26 cellular contexts compared by ENCODE assay signal in genomic region chr10:96958071-96958470, GRCh38.
DNase-seq lines count a peak whose midpoint lies in the region; FAIRE-seq and TF ChIP-seq lines count a peak whose summit lies in the region.
"Had no signal": no experiment of that assay in that cellular context is flagged by ENCODE, and none has a peak within 500 bp of the region (broad histone marks: within the 10 kb centered on the region; RNA-seq: fewer than 3 reads in every experiment).

No MANE protein-coding gene starts in this region.

- no peaks in the 10 kb centered on the region for H3K4me1 Mint-ChIP-seq in activated naive CD4-positive, alpha-beta T cell treated with anti-CD3 and anti-CD28 coated beads, Interleukin-2, amount 50 U/mL, for 24 hours
- H3K4me1 Mint-ChIP-seq in activated naive CD4-positive, alpha-beta T cell treated with anti-CD3 and anti-CD28 coated beads, Interleukin-2, amount 10 ng/mL, durations not matched to agents 7 days and 5 days = no peaks in the 10 kb centered on the region
- H3K4me1 Mint-ChIP-seq: CD14-positive monocyte had no signal

- H3K27me3 ChIP-seq in HAP-1 (ENCODE audit: low read depth) = no peaks in the 10 kb centered on the region
- H3K27me3 ChIP-seq in keratinocyte (ENCODE audit: control insufficient read depth, extremely low read depth, insufficient read depth, low read length) = no peaks in the 10 kb centered on the region
- H3K27me3 ChIP-seq: BE2C, BLaER1 had no signal

- DNase-seq in activated naive CD4-positive, alpha-beta T cell treated with anti-CD3 and anti-CD28 coated beads, Interleukin-2, amount 10 ng/mL, durations not matched to agents 7 days and 5 days = no peak
- DNase-seq in HAP-1 (ENCODE audit: low spot score in 2 of 2) (peak; percentile 32 to 99), keratinocyte (ENCODE audit: low read depth, low spot score) (no peak), GDM1 (lab: John Stamatoyannopoulos, UW) (no peak), HUDEP-2 (lab: John Stamatoyannopoulos, UW; ENCODE audit: unreplicated experiment in 76 of 76) (no peak)
- no peak for DNase-seq in activated CD4-positive, CD25-positive, alpha-beta regulatory T cell (lab: John Stamatoyannopoulos, UW)
- DNase-seq: ACHN; BE2C; C1 segment of cervical spinal cord; CD4-positive, alpha-beta memory T cell; CD4-positive, CD25-positive, alpha-beta regulatory T cell; CD8-positive, alpha-beta memory T cell; COR-L47; DMS 273 treated with DMSO at 0.1 percent for 48 hours; DMS153; DMS53; DMS79; DND-41; EL; GF-D8 had no signal

- TF ChIP-seq CTCF in keratinocyte (optimal IDR thresholded peaks at IDR 0.05 in 1 of 3, IDR thresholded peaks at IDR 0.05 in 1 of 3, conservative IDR thresholded peaks at IDR 0.05 in 1 of 3; ENCODE audit: extremely low read depth in 1 of 3, insufficient read depth in 2 of 3, low read length in 3 of 3) = no peak

- CTCF ChIA-PET in activated naive CD4-positive, alpha-beta T cell treated with anti-CD3 and anti-CD28 coated beads, Interleukin-2, amount 10 ng/mL, durations not matched to agents 7 days and 5 days (lab: Charles Lee) = no interaction called here

- no peaks in the 10 kb centered on the region for H3K9me3 Mint-ChIP-seq in activated naive CD4-positive, alpha-beta T cell treated with anti-CD3 and anti-CD28 coated beads, Interleukin-2, amount 50 U/mL, for 24 hours
- no peaks in the 10 kb centered on the region for H3K9me3 Mint-ChIP-seq in activated naive CD4-positive, alpha-beta T cell treated with anti-CD3 and anti-CD28 coated beads, Interleukin-2, amount 10 ng/mL, durations not matched to agents 7 days and 5 days
- H3K9me3 Mint-ChIP-seq: CD14-positive monocyte; CD4-positive, alpha-beta memory T cell; CD4-positive, CD25-positive, alpha-beta regulatory T cell; CD8-positive, alpha-beta memory T cell had no signal

- no peaks in the 10 kb centered on the region for H3K79me2 ChIP-seq in keratinocyte (ENCODE audit: control insufficient read depth, insufficient read depth, low read length)

- H3K27ac ChIP-seq in keratinocyte (ENCODE audit: control insufficient read depth, insufficient read depth, low read length) = no peak overlapping the region
- H3K27ac ChIP-seq: 22Rv1, BLaER1 had no signal

- no peaks in the 10 kb centered on the region for H4K20me1 ChIP-seq in keratinocyte (ENCODE audit: control insufficient read depth, extremely low read depth, insufficient read depth, low read length)

- FAIRE-seq in A204.1 (lab: Jason Lieb, UNC) = peak; percentile 3
- peak; percentile 17 for FAIRE-seq in keratinocyte (lab: Jason Lieb, UNC)
- FAIRE-seq: GM12891 had no signal

- H3K4me3 ChIP-seq in HAP-1 = no peak overlapping the region
- no peak overlapping the region for H3K4me3 ChIP-seq in keratinocyte (ENCODE audit: control insufficient read depth in 2 of 3, extremely low read depth in 1 of 3, insufficient read depth in 2 of 3, low read depth in 1 of 3, low read length in 3 of 3)
- H3K4me3 ChIP-seq: BLaER1 had no signal

- H3K9me1 ChIP-seq in keratinocyte (ENCODE audit: control insufficient read depth, extremely low read depth, insufficient read depth, low read length) = no peaks in the 10 kb centered on the region

- H3K9ac ChIP-seq in keratinocyte (ENCODE audit: control insufficient read depth, extremely low read depth, insufficient read depth, low read length) = no peak overlapping the region
- H3K9ac ChIP-seq: BLaER1 had no signal

- H2AFZ ChIP-seq in keratinocyte (ENCODE audit: control insufficient read depth, low read length) = no peak overlapping the region

- H3K36me3 ChIP-seq in HAP-1 (replicated peaks) (peaks cover 9% of the 10 kb centered on the region), keratinocyte (ENCODE audit: control insufficient read depth in 2 of 2, extremely low read depth in 1 of 2, insufficient read depth in 2 of 2, low read length in 2 of 2) (peaks cover 8 to 13% of the 10 kb centered on the region in 2 experiments)

- in situ Hi-C loops in HAP-1 (cut with MboI; ENCODE audit: low sequenced_read_pairs) = no loop called here

- H3K4me2 ChIP-seq in keratinocyte (ENCODE audit: control insufficient read depth, extremely low read depth, insufficient read depth, low read depth, low read length) = no peak overlapping the region
- H3K4me2 ChIP-seq: BLaER1 had no signal

- dilution Hi-C loops in keratinocyte (cut with MboI; ENCODE audit: extremely low pct_ligation_motif_present, low sequenced_read_pairs) = no loop called here

- H3K9me3 ChIP-seq in HAP-1 (no peaks in the 10 kb centered on the region), keratinocyte (ENCODE audit: control insufficient read depth, low read depth, low read length) (no peaks in the 10 kb centered on the region)
- H3K9me3 ChIP-seq: BE2C, BLaER1 had no signal

- H3K27me3 Mint-ChIP-seq in activated naive CD4-positive, alpha-beta T cell treated with anti-CD3 and anti-CD28 coated beads, Interleukin-2, amount 50 U/mL, for 24 hours = no peaks in the 10 kb centered on the region
- no peaks in the 10 kb centered on the region for H3K27me3 Mint-ChIP-seq in activated naive CD4-positive, alpha-beta T cell treated with anti-CD3 and anti-CD28 coated beads, Interleukin-2, amount 10 ng/mL, durations not matched to agents 7 days and 5 days
- H3K27me3 Mint-ChIP-seq: CD4-positive, alpha-beta memory T cell; CD4-positive, CD25-positive, alpha-beta regulatory T cell; CD8-positive, alpha-beta memory T cell had no signal

- H3K4me1 ChIP-seq in HAP-1 = peaks cover 19% of the 10 kb centered on the region
- H3K4me1 ChIP-seq in keratinocyte (ENCODE audit: control insufficient read depth, extremely low read depth, insufficient read depth, low read length) = no peaks in the 10 kb centered on the region
- H3K4me1 ChIP-seq: BE2C, BLaER1 had no signal

- H3K36me3 Mint-ChIP-seq in activated naive CD4-positive, alpha-beta T cell treated with anti-CD3 and anti-CD28 coated beads, Interleukin-2, amount 50 U/mL, for 24 hours = peaks cover 21% of the 10 kb centered on the region
- peaks cover 22% of the 10 kb centered on the region for H3K36me3 Mint-ChIP-seq in activated naive CD4-positive, alpha-beta T cell treated with anti-CD3 and anti-CD28 coated beads, Interleukin-2, amount 10 ng/mL, durations not matched to agents 7 days and 5 days

- H3K4me3 Mint-ChIP-seq in activated naive CD4-positive, alpha-beta T cell treated with anti-CD3 and anti-CD28 coated beads, Interleukin-2, amount 50 U/mL, for 24 hours = no peak overlapping the region
- H3K4me3 Mint-ChIP-seq in activated naive CD4-positive, alpha-beta T cell treated with anti-CD3 and anti-CD28 coated beads, Interleukin-2, amount 10 ng/mL, durations not matched to agents 7 days and 5 days = no peak overlapping the region
- H3K4me3 Mint-ChIP-seq: CD14-positive monocyte; CD4-positive, alpha-beta memory T cell; CD4-positive, CD25-positive, alpha-beta regulatory T cell; CD8-positive, alpha-beta memory T cell had no signal

- peak overlapping the region; percentile 55 for H3K27ac Mint-ChIP-seq in activated naive CD4-positive, alpha-beta T cell treated with anti-CD3 and anti-CD28 coated beads, Interleukin-2, amount 50 U/mL, for 24 hours
- H3K27ac Mint-ChIP-seq in activated naive CD4-positive, alpha-beta T cell treated with anti-CD3 and anti-CD28 coated beads, Interleukin-2, amount 10 ng/mL, durations not matched to agents 7 days and 5 days = no peak overlapping the region
- H3K27ac Mint-ChIP-seq: CD14-positive monocyte; CD4-positive, CD25-positive, alpha-beta regulatory T cell had no signal

Comparison
In these comparisons a context has a peak if more than half of its experiments do, and no peak if none do; other contexts are left out.
1. DNase-seq: peak in HAP-1 (2 of 2); none in activated naive CD4-positive, alpha-beta T cell treated with anti-CD3 and anti-CD28 coated beads, Interleukin-2, amount 10 ng/mL, durations not matched to agents 7 days and 5 days (single experiment), keratinocyte (single experiment), GDM1 (single experiment), HUDEP-2 (0 of 76) and activated CD4-positive, CD25-positive, alpha-beta regulatory T cell (0 of 4).